In genomic region chr15:66788024-66788423, GRCh38 we compare ENCODE assay signal across 1 cellular context.
TF ChIP-seq lines count a peak whose summit lies in the region.

No MANE protein-coding gene starts in this region.

TF ChIP-seq in IMR-90, 13 proteins besides CTCF, POLR2A, EP300 and RAD21 (continued from another document):
- no peak for TF ChIP-seq USF2 (IDR thresholded peaks at IDR 0.05; ENCODE audit: low read depth, low read length)
- TF ChIP-seq RFX5 (IDR thresholded peaks at IDR 0.05; ENCODE audit: low read depth, low read length), result no peak
- no peak for TF ChIP-seq MAZ (IDR thresholded peaks at IDR 0.05; ENCODE audit: borderline replicate concordance, low read depth, low read length)
- no peak for TF ChIP-seq CHD1 (IDR thresholded peaks at IDR 0.05; ENCODE audit: low read depth, low read length)
- no peak for TF ChIP-seq CEBPB (IDR thresholded peaks at IDR 0.05; ENCODE audit: low read depth, low read length)
- TF ChIP-seq SMC3 (IDR thresholded peaks at IDR 0.05; ENCODE audit: low read depth, low read length), result no peak
- TF ChIP-seq FOS (IDR thresholded peaks at IDR 0.05; ENCODE audit: low read depth, low read length), result no peak
